ENCODE assay signal across 1 cellular context in the genomic region with DNA sequence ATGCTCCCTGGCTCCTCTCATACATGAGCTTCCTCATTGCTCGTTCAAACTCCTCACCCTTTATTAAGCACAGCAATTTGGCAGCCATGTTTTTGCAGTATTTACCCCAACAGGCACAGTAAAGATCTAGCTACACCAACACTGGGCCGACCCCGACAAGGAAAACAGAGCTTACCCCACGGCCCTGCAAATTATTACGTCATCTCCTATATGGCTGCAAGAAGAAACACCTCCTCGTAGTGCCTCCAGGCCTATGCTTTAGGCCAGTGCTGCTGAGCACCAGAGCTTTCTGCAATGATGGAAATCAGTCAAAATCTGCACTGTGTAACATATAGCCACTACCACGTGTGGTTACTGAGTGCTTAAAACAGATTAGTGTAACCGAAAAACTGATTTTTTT.
A peak's percentile ranks its signal among the peaks of the same experiment; 100 is the strongest.
TF ChIP-seq lines count a peak whose summit lies in the region.

No MANE protein-coding gene starts in this region.

TF ChIP-seq in K562, 482 proteins besides CTCF, POLR2A, EP300 and RAD21:
- no peak for TF ChIP-seq ZZZ3 (IDR thresholded peaks at IDR 0.05)
- no peak for TF ChIP-seq SMC3 (conservative IDR thresholded peaks at IDR 0.05; ENCODE audit: insufficient read depth, low read depth, low read length)
- TF ChIP-seq SRF (CRISPR knock-in tag; IDR thresholded peaks at IDR 0.05), result no peak
- TF ChIP-seq TSC22D4 (tag; IDR thresholded peaks at IDR 0.05), result no peak
- TF ChIP-seq ATF7 (IDR thresholded peaks at IDR 0.05), result peak; percentile 47; the same call in 1 of the 2 replicates
- no peak for TF ChIP-seq CEBPG (CRISPR knock-in tag; IDR thresholded peaks at IDR 0.05)
- peak; percentile 29 to 37; a peak in 2 of 4 replicates for TF ChIP-seq CEBPG (tag; conservative IDR thresholded peaks at IDR 0.05 in 1 of 2, IDR thresholded peaks at IDR 0.05 in 1 of 2)
- TF ChIP-seq CHCHD3 (CRISPR knock-in tag; IDR thresholded peaks at IDR 0.05), result no peak
- no peak for TF ChIP-seq NR2C1 (IDR thresholded peaks at IDR 0.05)
- TF ChIP-seq NR2C1 (tag; IDR thresholded peaks at IDR 0.05), result no peak
- TF ChIP-seq, protein P1, sequence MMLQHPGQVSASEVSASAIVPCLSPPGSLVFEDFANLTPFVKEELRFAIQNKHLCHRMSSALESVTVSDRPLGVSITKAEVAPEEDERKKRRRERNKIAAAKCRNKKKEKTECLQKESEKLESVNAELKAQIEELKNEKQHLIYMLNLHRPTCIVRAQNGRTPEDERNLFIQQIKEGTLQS (IDR thresholded peaks at IDR 0.05), result peak; percentile 60
- TF ChIP-seq, protein P1 (CRISPR knock-in tag; conservative IDR thresholded peaks at IDR 0.05), result no peak
- TF ChIP-seq EWSR1 (IDR thresholded peaks at IDR 0.05; ENCODE audit: borderline replicate concordance, low read depth, partially characterized antibody), result no peak
